Comparison of ENCODE assay signal across 31 cellular contexts in genomic region chr15:51277085-51277484, GRCh38.
"Had no signal": no experiment of that assay in that cellular context is flagged by ENCODE, and none has a peak within 500 bp of the region (broad histone marks: within the 10 kb centered on the region; RNA-seq: fewer than 3 reads in every experiment).

No MANE protein-coding gene starts in this region.

- H3K9me3 Mint-ChIP-seq: activated B cell treated with CpG ODN at 0.5 μM for 24 hours; activated CD8-positive, alpha-beta T cell treated with anti-CD3 and anti-CD28 coated beads for 36 hours; activated T-cell treated with anti-CD3 and anti-CD28 coated beads, Interleukin-2, amount 50 U/mL, for 4 hours; activated T-helper 17 cell treated with anti-CD3 and anti-CD28 coated beads, Interleukin-2, amount 50 U/mL, for 72 hours; effector memory CD8-positive, alpha-beta T cell had no signal

- ATAC-seq: activated CD4-positive, CD25-positive, alpha-beta regulatory T cell treated with anti-CD3 and anti-CD28 coated beads, Interleukin-2, amount 50 U/mL, for 24 hours; activated CD8-positive, alpha-beta T cell treated with anti-CD3 and anti-CD28 coated beads for 36 hours; activated T-cell treated with anti-CD3 and anti-CD28 coated beads, Interleukin-2, amount 50 U/mL, for 4 hours; activated T-helper 17 cell treated with anti-CD3 and anti-CD28 coated beads, Interleukin-2, amount 50 U/mL, for 72 hours; body of pancreas; effector memory CD8-positive, alpha-beta T cell; foreskin keratinocyte; gastrocnemius medialis; heart left ventricle had no signal

- DNase-seq: activated B cell treated with CpG ODN at 0.5 μM for 24 hours; activated CD4-positive, alpha-beta T cell treated with anti-CD3 and anti-CD28 coated beads for 48 hours; activated CD4-positive, alpha-beta T cell treated with anti-CD3 and anti-CD28 coated beads, Interleukin-2, amount 50 U/mL, for 1 hour; activated CD4-positive, alpha-beta T cell treated with anti-CD3 and anti-CD28 coated beads, Interleukin-2, amount 50 U/mL, for 48 hours; activated CD8-positive, alpha-beta memory T cell treated with anti-CD3 and anti-CD28 coated beads for 24 hours; activated CD8-positive, alpha-beta T cell treated with anti-CD3 and anti-CD28 coated beads for 36 hours; activated effector memory CD4-positive, alpha-beta T cell treated with Interleukin-2 at 50 U/mL for 16 hours; activated gamma-delta T cell treated with Interleukin-2 at 50 U/mL for 16 hours; activated naive CD4-positive, alpha-beta T cell treated with anti-CD3 and anti-CD28 coated beads, Interleukin-2, amount 50 U/mL, for 16 hours; activated naive CD4-positive, alpha-beta T cell treated with Interleukin-2 at 50 U/mL for 16 hours; activated T-cell treated with anti-CD3 and anti-CD28 coated beads, Interleukin-2, amount 50 U/mL, for 4 hours; amygdala; aorta; body of pancreas; caudate nucleus; cortex of kidney; dermis blood vessel endothelial cell; effector CD4-positive, alpha-beta T cell; effector memory CD8-positive, alpha-beta T cell; erythroblast; foreskin keratinocyte; gastrocnemius medialis; glutamatergic neuron; heart left ventricle; T1000; WERI-Rb-1 had no signal

- H3K4me3 Mint-ChIP-seq: activated B cell treated with CpG ODN at 0.5 μM for 24 hours; activated CD8-positive, alpha-beta T cell treated with anti-CD3 and anti-CD28 coated beads for 36 hours; activated naive CD8-positive, alpha-beta T cell; activated T-cell treated with anti-CD3 and anti-CD28 coated beads, Interleukin-2, amount 50 U/mL, for 4 hours; activated T-helper 17 cell treated with anti-CD3 and anti-CD28 coated beads, Interleukin-2, amount 50 U/mL, for 72 hours; effector memory CD8-positive, alpha-beta T cell had no signal

- H3K36me3 Mint-ChIP-seq: activated naive CD8-positive, alpha-beta T cell had no signal

- H3K4me1 Mint-ChIP-seq: activated B cell treated with CpG ODN at 0.5 μM for 24 hours; activated T-helper 17 cell treated with anti-CD3 and anti-CD28 coated beads, Interleukin-2, amount 50 U/mL, for 72 hours had no signal

- H3K4me1 ChIP-seq: body of pancreas, foreskin keratinocyte, gastrocnemius medialis had no signal

- H3K27ac Mint-ChIP-seq: activated B cell treated with CpG ODN at 0.5 μM for 24 hours; activated CD8-positive, alpha-beta T cell treated with anti-CD3 and anti-CD28 coated beads for 36 hours; activated naive CD8-positive, alpha-beta T cell; activated T-helper 17 cell treated with anti-CD3 and anti-CD28 coated beads, Interleukin-2, amount 50 U/mL, for 72 hours; effector memory CD8-positive, alpha-beta T cell had no signal

- FAIRE-seq: colon had no signal

- H3K36me3 ChIP-seq: esophagus muscularis mucosa, gastrocnemius medialis, heart left ventricle, WERI-Rb-1 had no signal

- H3K9me3 ChIP-seq: body of pancreas, esophagus muscularis mucosa, gastrocnemius medialis, heart left ventricle had no signal

- H3K4me3 ChIP-seq: body of pancreas, esophagus muscularis mucosa, gastrocnemius medialis, heart left ventricle had no signal

- H3K27me3 ChIP-seq: body of pancreas, gastrocnemius medialis had no signal

- H3K27ac ChIP-seq: body of pancreas, esophagus muscularis mucosa, foreskin keratinocyte, gastrocnemius medialis, heart left ventricle, WERI-Rb-1 had no signal
